Comparison of ENCODE assay signal across 8 cellular contexts in the genomic region with DNA sequence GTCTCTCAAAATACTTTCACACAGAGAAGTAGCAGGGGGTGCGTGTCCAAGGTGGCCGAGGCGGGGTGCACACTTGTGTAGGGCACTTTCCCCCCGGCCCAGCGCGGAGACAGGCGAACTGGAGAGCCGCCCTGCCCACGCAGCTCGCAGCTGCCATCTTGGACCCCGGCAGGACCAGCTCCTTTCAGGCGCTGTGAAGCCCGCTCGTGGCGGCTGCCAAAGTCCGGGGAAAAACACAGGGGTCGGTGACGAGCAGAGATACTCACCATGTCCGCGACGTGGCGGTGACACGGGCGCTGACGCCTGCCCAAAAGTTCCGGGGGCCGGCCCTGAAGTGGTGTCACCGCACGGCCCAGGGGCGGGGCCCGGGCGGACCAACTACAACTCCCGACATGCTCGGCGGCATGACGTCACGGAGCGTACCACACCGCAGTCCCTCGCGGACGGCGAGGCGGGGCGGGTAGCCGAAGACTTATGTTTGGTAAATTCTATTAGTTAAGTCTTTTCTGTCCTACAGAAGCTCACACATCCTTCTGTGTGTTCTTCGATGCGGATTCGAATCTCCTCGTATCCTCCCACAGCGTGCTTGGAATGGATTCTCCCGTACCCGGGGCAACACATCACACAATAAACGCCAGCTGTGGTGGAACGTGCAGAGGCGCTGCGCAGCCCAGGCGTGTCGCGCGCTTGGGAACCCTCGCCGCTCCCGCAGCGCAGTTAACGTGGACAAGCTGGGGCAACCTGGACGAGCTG. TPM values are rescaled to one million over a fixed set of nuclear protein-coding genes. Genes with fewer than 3 reads are reported as not detected.
DNase-seq lines count a peak whose midpoint lies in the region; ATAC-seq and TF ChIP-seq lines count a peak whose summit lies in the region.

A gene with protein sequence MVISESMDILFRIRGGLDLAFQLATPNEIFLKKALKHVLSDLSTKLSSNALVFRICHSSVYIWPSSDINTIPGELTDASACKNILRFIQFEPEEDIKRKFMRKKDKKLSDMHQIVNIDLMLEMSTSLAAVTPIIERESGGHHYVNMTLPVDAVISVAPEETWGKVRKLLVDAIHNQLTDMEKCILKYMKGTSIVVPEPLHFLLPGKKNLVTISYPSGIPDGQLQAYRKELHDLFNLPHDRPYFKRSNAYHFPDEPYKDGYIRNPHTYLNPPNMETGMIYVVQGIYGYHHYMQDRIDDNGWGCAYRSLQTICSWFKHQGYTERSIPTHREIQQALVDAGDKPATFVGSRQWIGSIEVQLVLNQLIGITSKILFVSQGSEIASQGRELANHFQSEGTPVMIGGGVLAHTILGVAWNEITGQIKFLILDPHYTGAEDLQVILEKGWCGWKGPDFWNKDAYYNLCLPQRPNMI (minus strand): TSS at position 365 of the 753 bp plus-strand sequence. CDS start 96 bp downstream, at position 269.

- ATAC-seq in HG02642 (IDR thresholded peaks at IDR 0.05; ENCODE audit: poor library complexity, unreplicated experiment) (peak; percentile 94), Right ventricle myocardium superior (ENCODE audit: poor library complexity) (peak; percentile 98)

- H3K36me3 ChIP-seq in ovary (no peaks in the 10 kb centered on the region), thymus (ENCODE audit: control insufficient read depth, insufficient read depth) (no peaks in the 10 kb centered on the region)

- no peak for TF ChIP-seq CTCF in GM12865 (IDR thresholded peaks at IDR 0.05; ENCODE audit: insufficient read depth, low read depth, low read length, missing control alignments)
- peak in 1 of 3 donors; percentile 36 for TF ChIP-seq CTCF in ovary (IDR thresholded peaks at IDR 0.05)

- H3K27ac ChIP-seq in ovary (peak within 1 kb of the TSS; percentile 61 to 91), thymus (ENCODE audit: low read depth) (peak within 1 kb of the TSS; percentile 92)

- H3K4me3 ChIP-seq in GM12865 (ENCODE audit: low read depth, low read length) (peak within 1 kb of the TSS; percentile 78), ovary (peak within 1 kb of the TSS; percentile 71), thymus (ENCODE audit: low read length) (peak within 1 kb of the TSS; percentile 86)

- TF ChIP-seq EP300 in ovary (IDR thresholded peaks at IDR 0.05): peak; percentile 10

- H3K4me1 ChIP-seq in ovary (ENCODE audit: insufficient read depth) (peaks cover 8% of the 10 kb centered on the region), thymus (ENCODE audit: control insufficient read depth, insufficient read depth, low read length) (peaks cover 12% of the 10 kb centered on the region)

- TF ChIP-seq POLR2A in ovary (IDR thresholded peaks at IDR 0.05): peak; percentile 89

- intact Hi-C loops in Right ventricle myocardium superior (cut with DNase I): loop anchor here (2.0 kb wide), 1 partner anchor 45 kb away; a partner anchor contains a TSS
- intact Hi-C loops in ovary (cut with DNase I): no loop called here

- DNase-seq in GM12865 (ENCODE audit: low read depth) (peak; percentile 94), NCI-H1105 (lab: John Stamatoyannopoulos, UW) (peak; percentile 60), SW 1271 (lab: John Stamatoyannopoulos, UW) (peak; percentile 56 to 88), Right ventricle myocardium superior (peak; percentile 94), ovary (peak; percentile 85 to 93 (median 91))
- DNase-seq in activated naive CD8-positive, alpha-beta T cell treated with anti-CD3 and anti-CD28 coated beads, Interleukin-2, amount 50 U/mL, for 16 hours (ENCODE audit: low read depth, low spot score): peak; percentile 54

- 0% methylated on average over 61 to 67 of the region's 67 CpGs for WGBS in ovary, 3 donors
- WGBS in thymus: under 1% methylated on average over 67 of the region's 67 CpGs

- H3K27me3 ChIP-seq in ovary (no peaks in the 10 kb centered on the region), thymus (ENCODE audit: control insufficient read depth, insufficient read depth) (no peaks in the 10 kb centered on the region)

- no peaks in the 10 kb centered on the region for H3K9me3 ChIP-seq in ovary
- no peaks in the 10 kb centered on the region for H3K9me3 ChIP-seq in thymus (ENCODE audit: control insufficient read depth)

RNA-seq across cellular contexts. Expression of the gene that starts here (rescaled TPM):
- total RNA-seq in Right ventricle myocardium superior: 49.4 TPM
- total RNA-seq in ovary: 10 to 100 TPM; 33.4 to 69.3 (median 51.3) TPM
- 10 to 100 TPM; 37.0 to 67.9 TPM for polyA plus RNA-seq in ovary
- polyA plus RNA-seq in thymus: 19.9 TPM

Comparison
In these comparisons a context has a peak if more than half of its experiments do, and no peak if none do; other contexts are left out.
1. Peak in every context shown above with its lines: DNase-seq, ATAC-seq, H3K4me3 ChIP-seq and H3K27ac ChIP-seq.